ENCODE assay signal across 22 cellular contexts in genomic region chr3:23702198-23702597, GRCh38.
DNase-seq lines count a peak whose midpoint lies in the region; ATAC-seq and TF ChIP-seq lines count a peak whose summit lies in the region.
"Had no signal": no experiment of that assay in that cellular context is flagged by ENCODE, and none has a peak within 500 bp of the region (broad histone marks: within the 10 kb centered on the region; RNA-seq: fewer than 3 reads in every experiment).

No MANE protein-coding gene starts in this region.

- intact Hi-C loops in uterus (cut with DNase I; ENCODE audit: low total_unique reads): no loop called here

- H3K4me3 ChIP-seq in AG10803 (ENCODE audit: low read length) (no peak overlapping the region), HUES48 (ENCODE audit: low read depth, low read length) (no peak overlapping the region), uterus (no peak overlapping the region)
- H3K4me3 ChIP-seq: ascending aorta, testis had no signal

- peak; percentile 20 for DNase-seq in AG10803 (ENCODE audit: low read depth)
- DNase-seq in islet precursor cell: peak; percentile 94
- no peak for DNase-seq in uterus
- DNase-seq in NCI-H2196 treated with DMSO at 0.1 percent for 48 hours (lab: John Stamatoyannopoulos, UW; ENCODE audit: unreplicated experiment): no peak
- DNase-seq in activated T-cell treated with anti-CD3 and anti-CD28 coated beads, Interleukin-2, amount 50 U/mL, for 24 hours: no peak
- DNase-seq: activated CD4-positive, alpha-beta memory T cell treated with anti-CD3 and anti-CD28 coated beads for 36 hours; activated naive CD4-positive, alpha-beta T cell treated with anti-CD3 and anti-CD28 coated beads, Interleukin-2, amount 50 U/mL, for 16 hours; activated T-cell treated with anti-CD3 and anti-CD28 coated beads, Interleukin-2, amount 50 U/mL, for 1 hour; DMS 273 treated with DMSO at 0.1 percent for 48 hours; hippocampal formation; KBM-7; left cardiac atrium; NCI-H1092; RPMI8226; T-cell; testis had no signal

- H3K9me3 ChIP-seq in HUES48 (ENCODE audit: control insufficient read depth, insufficient read depth, low read length) (no peaks in the 10 kb centered on the region), uterus (no peaks in the 10 kb centered on the region)
- H3K9me3 ChIP-seq: ascending aorta, testis had no signal

- no peaks in the 10 kb centered on the region for H3K36me3 Mint-ChIP-seq in activated T-cell treated with anti-CD3 and anti-CD28 coated beads, Interleukin-2, amount 50 U/mL, for 24 hours (ENCODE audit: low read depth)
- H3K36me3 Mint-ChIP-seq: activated CD4-positive, alpha-beta memory T cell treated with anti-CD3 and anti-CD28 coated beads for 36 hours; T-cell had no signal

- no peak for TF ChIP-seq POLR2A in uterus (IDR thresholded peaks at IDR 0.05)

- no peak for TF ChIP-seq CTCF in AG10803 (conservative IDR thresholded peaks at IDR 0.05; ENCODE audit: low read length)
- TF ChIP-seq CTCF in uterus (IDR thresholded peaks at IDR 0.05): no peak

- H3K4me1 Mint-ChIP-seq in activated T-cell treated with anti-CD3 and anti-CD28 coated beads, Interleukin-2, amount 50 U/mL, for 24 hours (ENCODE audit: low read depth): peaks cover 4% of the 10 kb centered on the region
- H3K4me1 Mint-ChIP-seq: T-cell had no signal

- peak; percentile 88 for ATAC-seq in SK-N-SH treated with all-trans-retinoic acid at 6 μM for 48 hours
- ATAC-seq in HG03378 (IDR thresholded peaks at IDR 0.05; ENCODE audit: unreplicated experiment): no peak
- ATAC-seq: left cardiac atrium, T-cell had no signal

- H3K36me3 ChIP-seq in HUES48 (ENCODE audit: control insufficient read depth, insufficient read depth, low read length) (no peaks in the 10 kb centered on the region), uterus (no peaks in the 10 kb centered on the region)
- H3K36me3 ChIP-seq: ascending aorta had no signal

- H3K27me3 Mint-ChIP-seq in activated T-cell treated with anti-CD3 and anti-CD28 coated beads, Interleukin-2, amount 50 U/mL, for 24 hours: no peaks in the 10 kb centered on the region

- H3K9ac ChIP-seq in HUES48 (ENCODE audit: low read depth, low read length): no peak overlapping the region

- H3K4me1 ChIP-seq in HUES48 (ENCODE audit: control insufficient read depth, insufficient read depth, low read length) (peaks cover 10% of the 10 kb centered on the region), uterus (no peaks in the 10 kb centered on the region)
- H3K4me1 ChIP-seq: ascending aorta, testis had no signal

- H3K4me3 Mint-ChIP-seq in activated T-cell treated with anti-CD3 and anti-CD28 coated beads, Interleukin-2, amount 50 U/mL, for 24 hours: no peak overlapping the region
- H3K4me3 Mint-ChIP-seq: activated CD4-positive, alpha-beta memory T cell treated with anti-CD3 and anti-CD28 coated beads for 36 hours; neural crest cell; T-cell had no signal

- H3K27me3 ChIP-seq in HUES48 (ENCODE audit: control insufficient read depth, insufficient read depth, low read length) (peaks cover 5% of the 10 kb centered on the region; the same call in 1 of the 2 replicates), uterus (no peaks in the 10 kb centered on the region)
- H3K27me3 ChIP-seq: ascending aorta, testis had no signal

- H3K9me3 Mint-ChIP-seq in activated T-cell treated with anti-CD3 and anti-CD28 coated beads, Interleukin-2, amount 50 U/mL, for 24 hours: no peaks in the 10 kb centered on the region
- H3K9me3 Mint-ChIP-seq: activated CD4-positive, alpha-beta memory T cell treated with anti-CD3 and anti-CD28 coated beads for 36 hours; neural crest cell; T-cell had no signal

- H3K27ac Mint-ChIP-seq in activated T-cell treated with anti-CD3 and anti-CD28 coated beads, Interleukin-2, amount 50 U/mL, for 24 hours: no peak overlapping the region
- H3K27ac Mint-ChIP-seq: activated CD4-positive, alpha-beta memory T cell treated with anti-CD3 and anti-CD28 coated beads for 36 hours; T-cell had no signal

- peak overlapping the region; percentile 66 for H3K27ac ChIP-seq in HUES48 (ENCODE audit: low read depth, low read length)
- H3K27ac ChIP-seq in uterus: no peak overlapping the region
- H3K27ac ChIP-seq: ascending aorta, testis, VCaP had no signal

TF ChIP-seq in SK-N-SH treated with all-trans-retinoic acid at 6 μM for 48 hours, 23 proteins besides CTCF, POLR2A, EP300 and RAD21:
- TF ChIP-seq PPARA (CRISPR knock-in tag; IDR thresholded peaks at IDR 0.05; ENCODE audit: borderline replicate concordance) (no peak), ZNF70 (CRISPR knock-in tag; IDR thresholded peaks at IDR 0.05) (no peak), BACH2 (CRISPR knock-in tag; IDR thresholded peaks at IDR 0.05; ENCODE audit: borderline replicate concordance) (no peak), ISL1 (CRISPR knock-in tag; IDR thresholded peaks at IDR 0.05) (peak; percentile 43; the same call in 1 of the 2 replicates)
- TF ChIP-seq, protein P1, sequence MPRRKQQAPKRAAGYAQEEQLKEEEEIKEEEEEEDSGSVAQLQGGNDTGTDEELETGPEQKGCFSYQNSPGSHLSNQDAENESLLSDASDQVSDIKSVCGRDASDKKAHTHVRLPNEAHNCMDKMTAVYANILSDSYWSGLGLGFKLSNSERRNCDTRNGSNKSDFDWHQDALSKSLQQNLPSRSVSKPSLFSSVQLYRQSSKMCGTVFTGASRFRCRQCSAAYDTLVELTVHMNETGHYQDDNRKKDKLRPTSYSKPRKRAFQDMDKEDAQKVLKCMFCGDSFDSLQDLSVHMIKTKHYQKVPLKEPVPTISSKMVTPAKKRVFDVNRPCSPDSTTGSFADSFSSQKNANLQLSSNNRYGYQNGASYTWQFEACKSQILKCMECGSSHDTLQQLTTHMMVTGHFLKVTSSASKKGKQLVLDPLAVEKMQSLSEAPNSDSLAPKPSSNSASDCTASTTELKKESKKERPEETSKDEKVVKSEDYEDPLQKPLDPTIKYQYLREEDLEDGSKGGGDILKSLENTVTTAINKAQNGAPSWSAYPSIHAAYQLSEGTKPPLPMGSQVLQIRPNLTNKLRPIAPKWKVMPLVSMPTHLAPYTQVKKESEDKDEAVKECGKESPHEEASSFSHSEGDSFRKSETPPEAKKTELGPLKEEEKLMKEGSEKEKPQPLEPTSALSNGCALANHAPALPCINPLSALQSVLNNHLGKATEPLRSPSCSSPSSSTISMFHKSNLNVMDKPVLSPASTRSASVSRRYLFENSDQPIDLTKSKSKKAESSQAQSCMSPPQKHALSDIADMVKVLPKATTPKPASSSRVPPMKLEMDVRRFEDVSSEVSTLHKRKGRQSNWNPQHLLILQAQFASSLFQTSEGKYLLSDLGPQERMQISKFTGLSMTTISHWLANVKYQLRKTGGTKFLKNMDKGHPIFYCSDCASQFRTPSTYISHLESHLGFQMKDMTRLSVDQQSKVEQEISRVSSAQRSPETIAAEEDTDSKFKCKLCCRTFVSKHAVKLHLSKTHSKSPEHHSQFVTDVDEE (CRISPR knock-in tag; IDR thresholded peaks at IDR 0.05): no peak

Comparison
In these comparisons a context has a peak if more than half of its experiments do, and no peak if none do; other contexts are left out.
1. DNase-seq: peak in AG10803 (single experiment) and islet precursor cell (single experiment); none in uterus (0 of 2), NCI-H2196 treated with DMSO at 0.1 percent for 48 hours (single experiment) and activated T-cell treated with anti-CD3 and anti-CD28 coated beads, Interleukin-2, amount 50 U/mL, for 24 hours (single experiment).